ENCODE assay signal across 8 cellular contexts in genomic region chr12:112419269-112420133, GRCh38. TPM values are rescaled to one million over a fixed set of nuclear protein-coding genes. Genes with fewer than 3 reads are reported as not detected.
DNase-seq lines count a peak whose midpoint lies in the region; ATAC-seq and TF ChIP-seq lines count a peak whose summit lies in the region.

No MANE protein-coding gene starts in this region.

- no peaks in the 10 kb centered on the region for H3K9me3 ChIP-seq in SK-N-SH
- no peaks in the 10 kb centered on the region for H3K9me3 ChIP-seq in duodenal mucosa (ENCODE audit: control insufficient read depth in 1 of 2, low read length in 2 of 2)
- no peaks in the 10 kb centered on the region for H3K9me3 ChIP-seq in thyroid gland

- H3K36me3 ChIP-seq in SK-N-SH (replicated peaks in 1 of 2; ENCODE audit: control insufficient read depth in 1 of 2, insufficient read depth in 2 of 2, low read length in 1 of 2) (no peaks in the 10 kb centered on the region), duodenal mucosa (ENCODE audit: control insufficient read depth in 1 of 2, insufficient read depth in 2 of 2, low read length in 2 of 2) (no peaks in the 10 kb centered on the region), thyroid gland (no peaks in the 10 kb centered on the region)

- H3K4me2 ChIP-seq in SK-N-SH: peak overlapping the region; percentile 95

- 6% methylated on average over 15 of the region's 34 CpGs for WGBS in SK-N-SH (ENCODE audit: low lambda C conversion rate)
- WGBS in thyroid gland, 2 donors: 9% methylated on average over 15 of the region's 34 CpGs

- no peak for TF ChIP-seq CTCF in GM10266 (IDR thresholded peaks at IDR 0.05; ENCODE audit: control insufficient read depth, insufficient read depth, low read depth, missing control alignments)
- peak; percentile 39 for TF ChIP-seq CTCF in SK-N-SH (IDR thresholded peaks at IDR 0.05)
- TF ChIP-seq CTCF in thyroid gland (IDR thresholded peaks at IDR 0.05): peak in 1 of 6 experiments; percentile 3

- no peak for TF ChIP-seq EP300 in SK-N-SH (IDR thresholded peaks at IDR 0.05; ENCODE audit: borderline replicate concordance in 1 of 2, low read depth in 1 of 2, low read length in 1 of 2)

- H4K20me1 ChIP-seq in SK-N-SH (ENCODE audit: insufficient read depth): peaks cover 47% of the 10 kb centered on the region

- H3K4me3 ChIP-seq in SK-N-SH (ENCODE audit: low read depth in 2 of 2, low read length in 1 of 2) (peak overlapping the region; percentile 79 to 88), duodenal mucosa (ENCODE audit: low read depth in 1 of 2, low read length in 2 of 2) (peak overlapping the region; percentile 96 to 97), thyroid gland (replicated peaks in 1 of 3) (peak overlapping the region; percentile 44 to 99 (median 95))

- H3K9me2 ChIP-seq in SK-N-SH: no peaks in the 10 kb centered on the region

- peak; percentile 44 for DNase-seq in 8988T
- peak; percentile 21 for DNase-seq in GM10266 (ENCODE audit: extremely low spot score)
- DNase-seq in SK-N-SH: no peak
- peak; percentile 38 for DNase-seq in medulla oblongata (ENCODE audit: extremely low spot score)
- peak; percentile 62 to 67 for DNase-seq in thyroid gland
- no peak for DNase-seq in NCI-H1048 (lab: John Stamatoyannopoulos, UW)

- H3K79me2 ChIP-seq in SK-N-SH (ENCODE audit: insufficient read depth): peaks cover 64% of the 10 kb centered on the region

- no peak for TF ChIP-seq POLR2A in thyroid gland (IDR thresholded peaks at IDR 0.05)

- POLR2A ChIA-PET in SK-N-SH (lab: Yijun Ruan, JAX): interaction anchor here (1.0 kb wide), 2 partner anchors 19 to 38 kb away, joined by 3 read pairs; no protein-coding TSS in a partner anchor

- H3K27me3 ChIP-seq in SK-N-SH (ENCODE audit: insufficient read depth) (no peaks in the 10 kb centered on the region), duodenal mucosa (ENCODE audit: control insufficient read depth in 1 of 2, insufficient read depth in 2 of 2, low read length in 2 of 2) (no peaks in the 10 kb centered on the region), thyroid gland (no peaks in the 10 kb centered on the region)

- H3K27ac ChIP-seq in SK-N-SH (ENCODE audit: low read depth in 2 of 2, low read length in 1 of 2) (peak overlapping the region; percentile 81 to 89), duodenal mucosa (ENCODE audit: low read depth, low read length) (peak overlapping the region; percentile 92), thyroid gland (peak overlapping the region; percentile 90 to 95 (median 92))

- TF ChIP-seq RAD21 in SK-N-SH (IDR thresholded peaks at IDR 0.05; ENCODE audit: low read length): no peak

- H3K9ac ChIP-seq in SK-N-SH: peak overlapping the region; percentile 91
- H3K9ac ChIP-seq in duodenal mucosa (ENCODE audit: low read depth in 1 of 2, low read length in 2 of 2): peak overlapping the region; percentile 78 to 85

- intact Hi-C loops in thyroid gland (cut with DNase I): no loop called here

- ATAC-seq in HG03196 (IDR thresholded peaks at IDR 0.05; ENCODE audit: unreplicated experiment): peak; percentile 46

- peaks cover 14% of the 10 kb centered on the region for H3F3A ChIP-seq in SK-N-SH (replicated peaks; ENCODE audit: insufficient read depth)

- H2AFZ ChIP-seq in SK-N-SH (ENCODE audit: low read depth): peak overlapping the region; percentile 58; the same call in 1 of the 2 replicates

- CTCF ChIA-PET in SK-N-SH (lab: Yijun Ruan, JAX): interaction anchor here (0.8 kb wide), 1 partner anchor 9 kb away, joined by 3 read pairs; no protein-coding TSS in a partner anchor

- H3K4me1 ChIP-seq in SK-N-SH (ENCODE audit: control insufficient read depth in 1 of 2, insufficient read depth in 2 of 2, low read depth in 1 of 2, low read length in 1 of 2): peaks cover 0 to 8% of the 10 kb centered on the region in 2 experiments; a peak in 2 of 4 replicates
- H3K4me1 ChIP-seq in duodenal mucosa (ENCODE audit: control insufficient read depth in 1 of 2, insufficient read depth in 2 of 2, low read length in 2 of 2): peaks cover 9 to 11% of the 10 kb centered on the region in 2 donors
- peaks cover 15% of the 10 kb centered on the region in 2 donors for H3K4me1 ChIP-seq in thyroid gland

TF ChIP-seq in SK-N-SH, 30 proteins besides CTCF, POLR2A, EP300 and RAD21:
- TF ChIP-seq MAX (IDR thresholded peaks at IDR 0.05; ENCODE audit: low read depth) (peak; percentile 4; the same call in 1 of the 2 replicates), JUND (IDR thresholded peaks at IDR 0.05) (0 out of 2 replicates have a peak, but pooled peaks have one; percentile 4), GATA2 (CRISPR knock-in tag; IDR thresholded peaks at IDR 0.05) (no peak), TAF1 (IDR thresholded peaks at IDR 0.05; ENCODE audit: borderline replicate concordance, low read depth, low read length) (no peak), EZH2phosphoT487 (IDR thresholded peaks at IDR 0.05; ENCODE audit: borderline replicate concordance, low read depth) (no peak), FOSL2 (IDR thresholded peaks at IDR 0.05; ENCODE audit: borderline replicate concordance, low read depth) (peak; percentile 10; the same call in 1 of the 2 replicates)

RNA-seq across cellular contexts. Expression of gene PTPN11, which starts 0.8 kb away (rescaled TPM):
- 47.8 and 48.3 TPM in 2 replicates for polyA plus RNA-seq in SK-N-SH (2012; rRNA removed)
- polyA plus RNA-seq in SK-N-SH (2012; cell fraction: cytosol; rRNA removed): 52.2 and 55.5 TPM in 2 replicates
- polyA plus RNA-seq in SK-N-SH (2012; cell fraction: nucleus; rRNA removed): 30.4 and 37.8 TPM in 2 replicates
- 10 to 100 TPM; 75.8 to 99.6 (median 78.5) TPM for total RNA-seq in thyroid gland

RNA-seq across cellular contexts. Expression of gene RPL6, which starts 10.1 kb away (rescaled TPM):
- 2,073 and 2,479 TPM in 2 replicates for polyA plus RNA-seq in SK-N-SH (2012; rRNA removed)
- polyA plus RNA-seq in SK-N-SH (2012; cell fraction: cytosol; rRNA removed): 2,881 and 3,723 TPM in 2 replicates
- 553 and 707 TPM in 2 replicates for polyA plus RNA-seq in SK-N-SH (2012; cell fraction: nucleus; rRNA removed)
- total RNA-seq in thyroid gland: 1,000 to 10,000 TPM; 1,041 to 1,517 (median 1,257) TPM

RNA-seq across cellular contexts. Expression of gene HECTD4, which starts 37.3 kb away (rescaled TPM):
- polyA plus RNA-seq in SK-N-SH (2012; rRNA removed): 9.3 and 14.6 TPM in 2 replicates
- 6.3 and 7.8 TPM in 2 replicates for polyA plus RNA-seq in SK-N-SH (2012; cell fraction: cytosol; rRNA removed)
- 62.9 and 77.2 TPM in 2 replicates for polyA plus RNA-seq in SK-N-SH (2012; cell fraction: nucleus; rRNA removed)
- 100 to 1,000 TPM in 1 of 4 donors, 10 to 100 TPM in 3; 68.5 to 115 (median 79.6) TPM for total RNA-seq in thyroid gland

Comparison
In these comparisons a context has a peak if more than half of its experiments do, and no peak if none do; other contexts are left out.
1. DNase-seq: peak in 8988T (single experiment), GM10266 (single experiment), medulla oblongata (single experiment) and thyroid gland (2 of 2); none in SK-N-SH (single experiment) and NCI-H1048 (single experiment).
2. Peak in every context shown above with its lines, with median percentiles within 50 percentile points of each other: H3K27ac ChIP-seq and H3K4me3 ChIP-seq.